1 cellular context compared by ENCODE assay signal in genomic region chr5:167658890-167659289, GRCh38.
TF ChIP-seq lines count a peak whose summit lies in the region.

No MANE protein-coding gene starts in this region.

TF ChIP-seq in IMR-90, 13 proteins besides CTCF, POLR2A, EP300 and RAD21 (continued from another document):
- TF ChIP-seq USF2 (IDR thresholded peaks at IDR 0.05; ENCODE audit: low read depth, low read length), result no peak
- TF ChIP-seq MAZ (IDR thresholded peaks at IDR 0.05; ENCODE audit: borderline replicate concordance, low read depth, low read length), result no peak
- no peak for TF ChIP-seq NFE2L2 (IDR thresholded peaks at IDR 0.05; ENCODE audit: low read depth, low read length)
- no peak for TF ChIP-seq MXI1 (IDR thresholded peaks at IDR 0.05; ENCODE audit: borderline replicate concordance, low read depth, low read length)
